8 cellular contexts compared by ENCODE assay signal in genomic region chr1:37859507-37860345, GRCh38. TPM values are rescaled to one million over a fixed set of nuclear protein-coding genes. Genes with fewer than 3 reads are reported as not detected.
A peak's percentile ranks its signal among the peaks of the same experiment; 100 is the strongest.
DNase-seq lines count a peak whose midpoint lies in the region; ATAC-seq and TF ChIP-seq lines count a peak whose summit lies in the region.

Gene MTF1 (minus strand): TSS chr1:37859592. CDS start chr1:37857658, 1,934 bp downstream.

- ATAC-seq in HG02885 (IDR thresholded peaks at IDR 0.05; ENCODE audit: poor library complexity, unreplicated experiment), result peak; percentile 93
- peak; percentile 99 for ATAC-seq in T-helper 17 cell

- peaks cover 24% of the 10 kb centered on the region for H3K4me1 Mint-ChIP-seq in T-helper 17 cell

- H3K27ac ChIP-seq in right atrium auricular region (peak within 1 kb of the TSS; percentile 91), vagina (peak within 1 kb of the TSS; percentile 89)

- H3K4me1 ChIP-seq in right atrium auricular region (peaks cover 3 to 31% of the 10 kb centered on the region in 2 donors), vagina (peaks cover 40% of the 10 kb centered on the region)

- DNase-seq in NCI-H1694 treated with DMSO at 0.1 percent for 48 hours (lab: John Stamatoyannopoulos, UW) (peak; percentile 88), T-helper 17 cell (peak; percentile 92 to 95 (median 94)), amygdala (lab: John Stamatoyannopoulos, UW) (peak; percentile 76 to 98 (median 93)), right atrium auricular region (ENCODE audit: low spot score) (peak; percentile 98), pulmonary artery endothelial cell (ENCODE audit: low read depth, low spot score) (peak; percentile 89), vagina (ENCODE audit: extremely low spot score in 2 of 2) (peak; percentile 98 to 99)

- H3K9me3 ChIP-seq in T-helper 17 cell (ENCODE audit: control insufficient read depth, low read length, poor library complexity, severe bottlenecking) (no peaks in the 10 kb centered on the region), right atrium auricular region (no peaks in the 10 kb centered on the region), vagina (no peaks in the 10 kb centered on the region)

- H3K4me3 ChIP-seq in right atrium auricular region (peak within 1 kb of the TSS; percentile 93 to 96), vagina (peak within 1 kb of the TSS; percentile 82 to 95)

- H3K36me3 ChIP-seq in right atrium auricular region (peaks cover 43% of the 10 kb centered on the region), vagina (peaks cover 0 to 36% of the 10 kb centered on the region in 2 donors)

- TF ChIP-seq POLR2A in GM15510 (IDR thresholded peaks at IDR 0.05; ENCODE audit: borderline replicate concordance, extremely low read depth, insufficient read length) (peak; percentile 66), vagina (IDR thresholded peaks at IDR 0.05) (peak in 1 of 2 donors; percentile 58)

- intact Hi-C loops in vagina (cut with DNase I), result loop anchor here (10.0 kb wide), 1 partner anchor 55 kb away; the partner anchor contains the start of genes C1orf122 and YRDC

- H3K27ac Mint-ChIP-seq in T-helper 17 cell, result peak within 1 kb of the TSS; percentile 94

- H3K4me3 Mint-ChIP-seq in T-helper 17 cell, result peak within 1 kb of the TSS; percentile 99

- H3K27me3 Mint-ChIP-seq in T-helper 17 cell, result no peaks in the 10 kb centered on the region

- TF ChIP-seq CTCF in right atrium auricular region (IDR thresholded peaks at IDR 0.05), result peak; percentile 92 to 94
- peak; percentile 64 to 86 (median 77) for TF ChIP-seq CTCF in vagina (IDR thresholded peaks at IDR 0.05)

- peaks cover 5% of the 10 kb centered on the region for H3K36me3 Mint-ChIP-seq in T-helper 17 cell (ENCODE audit: low read depth)

- no peaks in the 10 kb centered on the region for H3K27me3 ChIP-seq in right atrium auricular region
- H3K27me3 ChIP-seq in vagina, result no peaks in the 10 kb centered on the region

RNA-seq across cellular contexts. Expression of gene MTF1, which starts in this region (rescaled TPM):
- 10 to 100 TPM; 25.5 to 26.6 TPM for total RNA-seq in T-helper 17 cell
- 1 to 10 TPM; 2.3 to 4.8 TPM for total RNA-seq in right atrium auricular region
- 2.2 and 3.7 TPM in 2 replicates for total RNA-seq in pulmonary artery endothelial cell
- total RNA-seq in vagina, result 9.3 TPM

Comparison
In these comparisons a context has a peak if more than half of its experiments do, and no peak if none do; other contexts are left out.
1. Peak in every context shown above with its lines: DNase-seq, ATAC-seq, H3K4me3 ChIP-seq and H3K27ac ChIP-seq.